In genomic region chr21:37402251-37402867, GRCh38 we compare ENCODE assay signal across 1 cellular context.
A peak's percentile ranks its signal among the peaks of the same experiment; 100 is the strongest.
TF ChIP-seq lines count a peak whose summit lies in the region.

No MANE protein-coding gene starts in this region.

TF ChIP-seq in HEK293, 187 proteins besides CTCF, POLR2A, EP300 and RAD21 (continued from another document):
- TF ChIP-seq, protein P1, sequence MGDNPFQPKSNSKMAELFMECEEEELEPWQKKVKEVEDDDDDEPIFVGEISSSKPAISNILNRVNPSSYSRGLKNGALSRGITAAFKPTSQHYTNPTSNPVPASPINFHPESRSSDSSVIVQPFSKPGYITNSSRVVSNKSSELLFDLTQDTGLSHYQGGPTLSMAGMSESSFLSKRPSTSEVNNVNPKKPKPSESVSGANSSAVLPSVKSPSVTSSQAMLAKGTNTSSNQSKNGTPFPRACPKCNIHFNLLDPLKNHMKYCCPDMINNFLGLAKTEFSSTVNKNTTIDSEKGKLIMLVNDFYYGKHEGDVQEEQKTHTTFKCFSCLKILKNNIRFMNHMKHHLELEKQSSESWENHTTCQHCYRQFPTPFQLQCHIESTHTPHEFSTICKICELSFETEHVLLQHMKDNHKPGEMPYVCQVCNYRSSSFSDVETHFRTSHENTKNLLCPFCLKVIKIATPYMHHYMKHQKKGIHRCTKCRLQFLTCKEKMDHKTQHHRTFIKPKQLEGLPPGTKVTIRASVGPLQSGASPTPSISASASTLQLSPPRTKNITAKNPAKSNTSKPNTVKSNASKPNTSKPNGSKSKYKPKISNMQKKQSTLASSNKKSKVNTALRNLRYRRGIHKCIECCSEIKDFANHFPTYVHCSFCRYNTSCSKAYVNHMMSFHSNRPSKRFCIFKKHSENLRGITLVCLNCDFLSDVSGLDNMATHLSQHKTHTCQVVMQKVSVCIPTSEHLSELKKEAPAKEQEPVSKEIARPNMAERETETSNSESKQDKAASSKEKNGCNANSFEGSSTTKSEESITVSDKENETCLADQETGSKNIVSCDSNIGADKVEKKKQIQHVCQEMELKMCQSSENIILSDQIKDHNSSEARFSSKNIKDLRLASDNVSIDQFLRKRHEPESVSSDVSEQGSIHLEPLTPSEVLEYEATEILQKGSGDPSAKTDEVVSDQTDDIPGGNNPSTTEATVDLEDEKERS (tag by site-specific recombination; IDR thresholded peaks at IDR 0.05) = peak; percentile 63; the same call in 1 of the 2 replicates
- TF ChIP-seq HOXD13 (CRISPR knock-in tag; IDR thresholded peaks at IDR 0.05; ENCODE audit: borderline replicate concordance) (no peak), ZNF404 (tag by site-specific recombination; IDR thresholded peaks at IDR 0.05) (no peak), ZNF473 (tag by site-specific recombination; IDR thresholded peaks at IDR 0.05) (no peak), ZNF830 (tag by site-specific recombination; IDR thresholded peaks at IDR 0.05; ENCODE audit: low read depth) (no peak), ZNF558 (tag by site-specific recombination; IDR thresholded peaks at IDR 0.05) (peak; percentile 60), ZSCAN16 (tag by site-specific recombination; IDR thresholded peaks at IDR 0.05) (no peak), ZNF280C (tag by site-specific recombination; IDR thresholded peaks at IDR 0.05) (0 out of 2 replicates have a peak, but pooled peaks have one; percentile 27), ZNF701 (tag by site-specific recombination; IDR thresholded peaks at IDR 0.05) (no peak), ZSCAN23 (tag by site-specific recombination; IDR thresholded peaks at IDR 0.05) (no peak), GFI1B (tag by site-specific recombination; IDR thresholded peaks at IDR 0.05) (no peak), SCRT1 (tag by site-specific recombination; IDR thresholded peaks at IDR 0.05; ENCODE audit: borderline replicate concordance) (no peak), ZBTB1 (tag by site-specific recombination; IDR thresholded peaks at IDR 0.05) (no peak), ZNF623 (tag by site-specific recombination; IDR thresholded peaks at IDR 0.05) (no peak), ZNF175 (tag by site-specific recombination; IDR thresholded peaks at IDR 0.05) (no peak), ZNF776 (tag by site-specific recombination; IDR thresholded peaks at IDR 0.05; ENCODE audit: borderline replicate concordance) (no peak), ZNF18 (tag by site-specific recombination; IDR thresholded peaks at IDR 0.05) (no peak), ZBTB44 (tag by site-specific recombination; IDR thresholded peaks at IDR 0.05) (no peak), ZNF16 (tag by site-specific recombination; IDR thresholded peaks at IDR 0.05; ENCODE audit: low read depth) (no peak)
- TF ChIP-seq, protein P2, sequence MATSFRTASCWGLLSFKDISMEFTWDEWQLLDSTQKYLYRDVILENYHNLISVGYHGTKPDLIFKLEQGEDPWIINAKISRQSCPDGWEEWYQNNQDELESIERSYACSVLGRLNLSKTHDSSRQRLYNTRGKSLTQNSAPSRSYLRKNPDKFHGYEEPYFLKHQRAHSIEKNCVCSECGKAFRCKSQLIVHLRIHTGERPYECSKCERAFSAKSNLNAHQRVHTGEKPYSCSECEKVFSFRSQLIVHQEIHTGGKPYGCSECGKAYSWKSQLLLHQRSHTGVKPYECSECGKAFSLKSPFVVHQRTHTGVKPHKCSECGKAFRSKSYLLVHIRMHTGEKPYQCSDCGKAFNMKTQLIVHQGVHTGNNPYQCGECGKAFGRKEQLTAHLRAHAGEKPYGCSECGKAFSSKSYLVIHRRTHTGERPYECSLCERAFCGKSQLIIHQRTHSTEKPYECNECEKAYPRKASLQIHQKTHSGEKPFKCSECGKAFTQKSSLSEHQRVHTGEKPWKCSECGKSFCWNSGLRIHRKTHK (tag by site-specific recombination; IDR thresholded peaks at IDR 0.05) = no peak
- TF ChIP-seq, protein P3, sequence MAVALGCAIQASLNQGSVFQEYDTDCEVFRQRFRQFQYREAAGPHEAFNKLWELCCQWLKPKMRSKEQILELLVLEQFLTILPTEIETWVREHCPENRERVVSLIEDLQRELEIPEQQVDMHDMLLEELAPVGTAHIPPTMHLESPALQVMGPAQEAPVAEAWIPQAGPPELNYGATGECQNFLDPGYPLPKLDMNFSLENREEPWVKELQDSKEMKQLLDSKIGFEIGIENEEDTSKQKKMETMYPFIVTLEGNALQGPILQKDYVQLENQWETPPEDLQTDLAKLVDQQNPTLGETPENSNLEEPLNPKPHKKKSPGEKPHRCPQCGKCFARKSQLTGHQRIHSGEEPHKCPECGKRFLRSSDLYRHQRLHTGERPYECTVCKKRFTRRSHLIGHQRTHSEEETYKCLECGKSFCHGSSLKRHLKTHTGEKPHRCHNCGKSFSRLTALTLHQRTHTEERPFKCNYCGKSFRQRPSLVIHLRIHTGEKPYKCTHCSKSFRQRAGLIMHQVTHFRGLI (tag by site-specific recombination; IDR thresholded peaks at IDR 0.05) = no peak
- TF ChIP-seq, protein P4, sequence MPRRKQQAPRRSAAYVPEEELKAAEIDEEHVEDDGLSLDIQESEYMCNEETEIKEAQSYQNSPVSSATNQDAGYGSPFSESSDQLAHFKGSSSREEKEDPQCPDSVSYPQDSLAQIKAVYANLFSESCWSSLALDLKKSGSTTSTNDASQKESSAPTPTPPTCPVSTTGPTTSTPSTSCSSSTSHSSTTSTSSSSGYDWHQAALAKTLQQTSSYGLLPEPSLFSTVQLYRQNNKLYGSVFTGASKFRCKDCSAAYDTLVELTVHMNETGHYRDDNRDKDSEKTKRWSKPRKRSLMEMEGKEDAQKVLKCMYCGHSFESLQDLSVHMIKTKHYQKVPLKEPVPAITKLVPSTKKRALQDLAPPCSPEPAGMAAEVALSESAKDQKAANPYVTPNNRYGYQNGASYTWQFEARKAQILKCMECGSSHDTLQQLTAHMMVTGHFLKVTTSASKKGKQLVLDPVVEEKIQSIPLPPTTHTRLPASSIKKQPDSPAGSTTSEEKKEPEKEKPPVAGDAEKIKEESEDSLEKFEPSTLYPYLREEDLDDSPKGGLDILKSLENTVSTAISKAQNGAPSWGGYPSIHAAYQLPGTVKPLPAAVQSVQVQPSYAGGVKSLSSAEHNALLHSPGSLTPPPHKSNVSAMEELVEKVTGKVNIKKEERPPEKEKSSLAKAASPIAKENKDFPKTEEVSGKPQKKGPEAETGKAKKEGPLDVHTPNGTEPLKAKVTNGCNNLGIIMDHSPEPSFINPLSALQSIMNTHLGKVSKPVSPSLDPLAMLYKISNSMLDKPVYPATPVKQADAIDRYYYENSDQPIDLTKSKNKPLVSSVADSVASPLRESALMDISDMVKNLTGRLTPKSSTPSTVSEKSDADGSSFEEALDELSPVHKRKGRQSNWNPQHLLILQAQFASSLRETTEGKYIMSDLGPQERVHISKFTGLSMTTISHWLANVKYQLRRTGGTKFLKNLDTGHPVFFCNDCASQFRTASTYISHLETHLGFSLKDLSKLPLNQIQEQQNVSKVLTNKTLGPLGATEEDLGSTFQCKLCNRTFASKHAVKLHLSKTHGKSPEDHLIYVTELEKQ (tag by site-specific recombination; IDR thresholded peaks at IDR 0.05; ENCODE audit: borderline replicate concordance) = no peak; the same call in 1 of the 2 replicates
